Comparison of ENCODE assay signal across 14 cellular contexts in the genomic region with DNA sequence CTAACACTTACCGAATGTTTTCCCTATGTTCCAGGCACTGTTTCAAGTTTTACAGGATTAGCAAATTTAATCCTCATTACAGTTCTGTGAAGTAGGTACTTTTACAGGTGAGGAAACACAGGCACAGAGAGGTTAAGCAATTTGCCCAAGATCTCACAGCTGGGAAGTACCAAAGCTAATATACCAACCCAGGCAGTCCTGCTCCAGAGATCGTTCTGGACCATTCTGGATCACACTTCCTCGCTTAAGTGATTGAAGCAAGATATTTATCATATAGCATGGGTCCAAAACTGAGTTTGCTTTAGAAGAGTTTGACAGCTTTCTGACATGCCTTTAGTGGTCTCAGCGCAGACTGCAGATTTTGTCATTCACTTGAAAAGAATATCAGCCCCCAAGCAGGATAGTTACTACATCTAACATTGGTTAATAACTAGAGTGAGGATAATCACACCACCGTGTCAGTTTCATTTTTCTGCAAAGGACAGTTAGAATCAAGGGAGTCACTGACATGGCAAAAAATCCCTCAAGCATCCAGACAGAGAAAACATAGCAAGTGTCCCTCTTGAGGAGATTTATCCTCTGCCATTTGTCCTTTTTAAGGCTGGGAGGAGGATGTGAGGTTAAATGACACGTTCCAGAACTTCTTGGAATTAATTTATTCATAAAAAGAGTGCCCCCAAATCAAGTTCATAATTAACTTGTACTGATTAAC. TPM values are rescaled to one million over a fixed set of nuclear protein-coding genes. Genes with fewer than 3 reads are reported as not detected.
A peak's percentile ranks its signal among the peaks of the same experiment; 100 is the strongest.
DNase-seq lines count a peak whose midpoint lies in the region; ATAC-seq, FAIRE-seq and TF ChIP-seq lines count a peak whose summit lies in the region.
"Had no signal": no experiment of that assay in that cellular context is flagged by ENCODE, and none has a peak within 500 bp of the region (broad histone marks: within the 10 kb centered on the region; RNA-seq: fewer than 3 reads in every experiment).

No MANE protein-coding gene starts in this region.

- POLR2A ChIA-PET in SK-N-SH (lab: Yijun Ruan, JAX) (no interaction called here), H1 (lab: Charles Lee; ENCODE audit: partially characterized antibody) (interaction anchor here (1.1 kb wide), 1 partner anchor 9 kb away, joined by 3 read pairs; no protein-coding TSS in a partner anchor)

- no peak overlapping the region for H2AFZ ChIP-seq in SK-N-SH (ENCODE audit: low read depth)
- no peak overlapping the region for H2AFZ ChIP-seq in H1 (ENCODE audit: low read length)
- no peak overlapping the region for H2AFZ ChIP-seq in neuron (ENCODE audit: low read depth, low read length)

- peaks cover 46% of the 10 kb centered on the region for H3K79me2 ChIP-seq in SK-N-SH (ENCODE audit: insufficient read depth)
- H3K79me2 ChIP-seq in H1 (ENCODE audit: control insufficient read depth in 1 of 2, insufficient read depth in 2 of 2, low read length in 2 of 2) = peaks cover 0 to 81% of the 10 kb centered on the region in 2 experiments; a peak in 2 of 4 replicates

- H2AK5ac ChIP-seq in H1 (ENCODE audit: low read depth, low read length) = no peak overlapping the region

- no peak for TF ChIP-seq POLR2A in H1 (IDR thresholded peaks at IDR 0.05; ENCODE audit: control extremely low read depth in 1 of 2, low read depth in 2 of 2, low read length in 2 of 2)

- H3K9me3 ChIP-seq in SK-N-SH = no peaks in the 10 kb centered on the region
- H3K9me3 ChIP-seq in H1 (ENCODE audit: insufficient read depth in 2 of 2, low read depth in 1 of 2, low read length in 1 of 2) = no peaks in the 10 kb centered on the region
- H3K9me3 ChIP-seq in neuron (ENCODE audit: low read length) = peaks cover 18% of the 10 kb centered on the region
- H3K9me3 ChIP-seq: breast epithelium, sigmoid colon had no signal

- H2BK5ac ChIP-seq in H1 (ENCODE audit: low read depth, low read length) = no peak overlapping the region

- no peaks in the 10 kb centered on the region for H3K79me1 ChIP-seq in H1 (ENCODE audit: low read depth, low read length)

- TF ChIP-seq CTCF in SK-N-SH (IDR thresholded peaks at IDR 0.05) = no peak
- TF ChIP-seq CTCF in H1 (IDR thresholded peaks at IDR 0.05; ENCODE audit: control extremely low read depth in 1 of 3, insufficient read depth in 1 of 3, low read depth in 1 of 3, low read length in 3 of 3) = no peak

- H2BK120ac ChIP-seq in H1 (replicated peaks; ENCODE audit: low read depth, low read length) = no peak overlapping the region

- H3K18ac ChIP-seq in H1 (ENCODE audit: extremely low read depth, low read length) = no peak overlapping the region

- H3K4me1 ChIP-seq in SK-N-SH (ENCODE audit: control insufficient read depth in 1 of 2, insufficient read depth in 2 of 2, low read depth in 1 of 2, low read length in 1 of 2) (peaks cover 0 to 31% of the 10 kb centered on the region in 2 experiments; a peak in 1 of 4 replicates), H1 (replicated peaks in 1 of 4; ENCODE audit: control insufficient read depth in 3 of 4, insufficient read depth in 4 of 4, low read length in 3 of 4) (peaks cover 7 to 48% (median 27%) of the 10 kb centered on the region in 4 experiments), neuron (ENCODE audit: insufficient read depth, low read length) (peaks cover 38% of the 10 kb centered on the region)

- no peak overlapping the region for H2BK15ac ChIP-seq in H1 (ENCODE audit: low read length)

- H3K14ac ChIP-seq in H1 (ENCODE audit: insufficient read length) = no peak overlapping the region

- H3K4ac ChIP-seq in H1 (replicated peaks; ENCODE audit: insufficient read length, low read depth, low read length) = no peak overlapping the region

- CTCF ChIA-PET in SK-N-SH (lab: Yijun Ruan, JAX) = interaction anchor here (2.3 kb wide), 1 partner anchor 708 kb away, joined by 6 read pairs; no protein-coding TSS in a partner anchor
- CTCF ChIA-PET in H1 (lab: Charles Lee; ENCODE audit: partially characterized antibody) = interaction anchor here (0.9 to 1.0 kb wide), 2 partner anchors 102 to 621 kb away, joined by 3 read pairs; no protein-coding TSS in a partner anchor

- peak overlapping the region; percentile 86; the same call in 1 of the 2 replicates for H3K4me2 ChIP-seq in SK-N-SH
- H3K4me2 ChIP-seq in H1 (ENCODE audit: insufficient read depth in 1 of 2, low read depth in 2 of 2, low read length in 2 of 2) = no peak overlapping the region; a peak in 1 of 4 replicates

- no peak for ATAC-seq in SK-N-SH treated with all-trans-retinoic acid at 6 μM for 48 hours

- H3K4me3 ChIP-seq in SK-N-SH (ENCODE audit: low read depth in 2 of 2, low read length in 1 of 2) (no peak overlapping the region), H1 (ENCODE audit: extremely low read depth in 1 of 4, insufficient read depth in 2 of 4, low read depth in 3 of 4, low read length in 4 of 4) (0 out of 8 replicates have a peak overlapping the region, but pooled peaks of 1 of the 4 experiments have one; percentile 10), neuron (ENCODE audit: low read length) (peak overlapping the region; percentile 71)
- H3K4me3 ChIP-seq: breast epithelium, sigmoid colon had no signal

- no peak for FAIRE-seq in H1 (lab: Jason Lieb, UNC)

- peak overlapping the region in 1 of 2 experiments; percentile 86; a peak in 2 of 4 replicates for H3K27ac ChIP-seq in SK-N-SH (ENCODE audit: low read depth in 2 of 2, low read length in 1 of 2)
- H3K27ac ChIP-seq in H1 (ENCODE audit: low read depth, low read length) = no peak overlapping the region
- H3K27ac ChIP-seq: 22Rv1, breast epithelium, sigmoid colon had no signal

- H4K20me1 ChIP-seq in SK-N-SH (ENCODE audit: insufficient read depth) (no peaks in the 10 kb centered on the region; the same call in 1 of the 2 replicates), H1 (replicated peaks in 1 of 2; ENCODE audit: control insufficient read depth in 1 of 2, insufficient read depth in 2 of 2, low read length in 2 of 2) (peaks cover 9 to 14% of the 10 kb centered on the region in 2 experiments)

- peaks cover 35% of the 10 kb centered on the region for H3K23me2 ChIP-seq in H1 (ENCODE audit: low read depth, low read length)

- DNase-seq in SK-N-SH = no peak
- DNase-seq in M059J (ENCODE audit: low read depth) = peak; percentile 49
- DNase-seq in H1 (ENCODE audit: low read depth in 1 of 2, low spot score in 2 of 2) = no peak
- no peak for DNase-seq in NCI-H146 (lab: John Stamatoyannopoulos, UW)
- DNase-seq in LoVo (ENCODE audit: low spot score) = no peak
- no peak for DNase-seq in AG20443 (ENCODE audit: low spot score)
- DNase-seq: naive B cell, NCI-H1105 treated with DMSO at 0.1 percent for 48 hours, sigmoid colon, substantia nigra had no signal

- H3K56ac ChIP-seq in H1 (replicated peaks; ENCODE audit: insufficient read length, low read depth, low read length) = no peak overlapping the region

- no peak overlapping the region for H3K9ac ChIP-seq in SK-N-SH
- H3K9ac ChIP-seq in H1 (replicated peaks in 1 of 4; ENCODE audit: extremely low read depth in 1 of 4, low read depth in 3 of 4, low read length in 3 of 4) = no peak overlapping the region

- no peaks in the 10 kb centered on the region for H3K9me2 ChIP-seq in SK-N-SH

- TF ChIP-seq EP300 in SK-N-SH (IDR thresholded peaks at IDR 0.05; ENCODE audit: borderline replicate concordance in 1 of 2, low read depth in 1 of 2, low read length in 1 of 2) (no peak), H1 (IDR thresholded peaks at IDR 0.05; ENCODE audit: borderline replicate concordance in 1 of 2, low read depth in 2 of 2, low read length in 2 of 2) (no peak)

- TF ChIP-seq RAD21 in SK-N-SH (IDR thresholded peaks at IDR 0.05; ENCODE audit: low read length) (no peak), H1 (IDR thresholded peaks at IDR 0.05 in 1 of 2, conservative IDR thresholded peaks at IDR 0.05 in 1 of 2; ENCODE audit: low read depth in 2 of 2, low read length in 2 of 2) (no peak)

- no peak overlapping the region for H3K23ac ChIP-seq in H1 (ENCODE audit: insufficient read length)

- no peak overlapping the region for H4K5ac ChIP-seq in H1 (ENCODE audit: insufficient read length, low read depth, low read length)

- no peaks in the 10 kb centered on the region for H3K36me3 ChIP-seq in SK-N-SH (replicated peaks in 1 of 2; ENCODE audit: control insufficient read depth in 1 of 2, insufficient read depth in 2 of 2, low read length in 1 of 2)
- H3K36me3 ChIP-seq in H1 (ENCODE audit: control insufficient read depth in 2 of 4, insufficient read depth in 4 of 4, low read length in 3 of 4) = no peaks in the 10 kb centered on the region; a peak in 1 of 8 replicates
- H3K36me3 ChIP-seq in neuron (ENCODE audit: insufficient read depth, low read length) = peaks cover 29% of the 10 kb centered on the region
- H3K36me3 ChIP-seq: breast epithelium, sigmoid colon had no signal

- H2BK20ac ChIP-seq in H1 (ENCODE audit: low read length) = no peak overlapping the region

- no peak overlapping the region for H4K8ac ChIP-seq in H1 (ENCODE audit: extremely low read depth, insufficient read depth, low read length)

- no peak overlapping the region for H2BK12ac ChIP-seq in H1 (ENCODE audit: low read depth, low read length)

- H3F3A ChIP-seq in SK-N-SH (replicated peaks; ENCODE audit: insufficient read depth) = peaks cover 22% of the 10 kb centered on the region

- H3K27me3 ChIP-seq in SK-N-SH (ENCODE audit: insufficient read depth) = no peaks in the 10 kb centered on the region; the same call in 1 of the 2 replicates
- peaks cover 2 to 36% (median 28%) of the 10 kb centered on the region in 4 experiments for H3K27me3 ChIP-seq in H1 (replicated peaks in 1 of 4; ENCODE audit: control insufficient read depth in 3 of 4, extremely low read depth in 1 of 4, insufficient read depth in 3 of 4, low read length in 3 of 4)
- no peaks in the 10 kb centered on the region for H3K27me3 ChIP-seq in neuron (ENCODE audit: insufficient read depth, low read length)

- 33% methylated on average over 6 of the region's 6 CpGs for WGBS in SK-N-SH (ENCODE audit: low lambda C conversion rate)
- 75% methylated on average over 6 of the region's 6 CpGs; no CpG with 5 or more reads in 1 of the 2 experiments for WGBS in H1 (ENCODE audit: extremely low coverage in 1 of 2, insufficient coverage in 1 of 2, insufficient read length in 1 of 2, insufficient replicate concordance in 2 of 2, low coverage in 1 of 2, low lambda C conversion rate in 2 of 2, missing lambda C conversion rate in 1 of 2), 2 experiments

- no peak overlapping the region for H4K91ac ChIP-seq in H1 (replicated peaks; ENCODE audit: insufficient read length, low read length)

RNA-seq across cellular contexts. Expression of a gene that starts 5.1 kb away (rescaled TPM):
- 0.55 and 0.67 TPM in 2 replicates for polyA plus RNA-seq in SK-N-SH (2012; rRNA removed)
- 0.55 and 0.71 TPM in 2 replicates for polyA plus RNA-seq in SK-N-SH (2012; cell fraction: cytosol; rRNA removed)
- 0.76 and 0.85 TPM in 2 replicates for polyA plus RNA-seq in SK-N-SH (2012; cell fraction: nucleus; rRNA removed)
- total RNA-seq in M059J (2014; rRNA removed; shearing (Covaris generic)) = 3.3 and 8.2 TPM in 2 replicates
- 14.0 and 14.4 TPM in 2 replicates for total RNA-seq in H1 (2021; fragmentation: NEBNext Ultra II Directional; extraction: Animal tissue kit (Norgen Biotek cat#: 25700))
- 4.7 and 6.1 TPM in 2 replicates for polyA plus RNA-seq in H1 (2011; rRNA removed)
- polyA plus RNA-seq in H1 (2011; cell fraction: cytosol; rRNA removed) = 5.6 TPM
- polyA plus RNA-seq in H1 (2011; cell fraction: nucleus; rRNA removed) = 7.2 TPM
- 6.1 to 7.0 TPM (median 6.9 TPM) in 4 replicates for polyA plus RNA-seq in H1 (2012, experiment 1 of 2)
- polyA plus RNA-seq in H1 (2012, experiment 2 of 2) = 2.1 TPM
- polyA plus RNA-seq in H1 (2013, experiment 1 of 2) = 6.1 TPM
- polyA plus RNA-seq in H1 (2013, experiment 2 of 2) = 6.8 TPM
- 11.3 and 12.4 TPM in 2 replicates for polyA minus RNA-seq in H1 (2011; rRNA and poly(A)+ RNA removed)
- 14.5 TPM for polyA minus RNA-seq in H1 (2011; cell fraction: cytosol; rRNA and poly(A)+ RNA removed)
- 23.0 TPM for polyA minus RNA-seq in H1 (2011; cell fraction: nucleus; rRNA and poly(A)+ RNA removed)
